Comparison of ENCODE assay signal across 8 cellular contexts in the genomic region with DNA sequence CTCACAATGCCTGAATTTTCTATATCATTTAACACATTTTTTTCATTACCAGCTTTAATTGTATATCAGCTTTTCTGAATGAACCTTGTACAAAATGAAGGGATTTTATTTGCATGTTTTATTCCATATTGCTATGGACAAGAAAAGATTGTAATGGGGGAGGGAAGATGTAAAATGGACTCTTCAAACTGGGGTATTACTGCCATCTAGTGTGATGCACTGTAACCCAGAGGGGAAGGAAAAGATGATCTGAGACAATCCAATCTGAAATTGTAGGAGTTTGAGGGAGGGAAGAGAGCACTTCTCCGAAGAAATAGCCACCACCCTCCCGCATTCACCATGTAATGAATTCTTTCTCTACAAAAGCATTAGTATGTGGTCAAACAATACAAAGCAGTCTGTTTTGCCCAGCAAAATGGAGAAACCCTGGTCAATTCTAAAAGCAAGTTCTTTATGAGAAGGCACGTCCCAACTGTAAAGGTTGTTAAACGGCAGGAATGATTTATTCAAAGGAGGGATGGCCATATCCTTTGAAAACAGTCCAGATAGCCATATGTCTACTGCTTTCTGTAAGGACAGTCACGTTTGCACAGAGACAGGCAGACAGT.
DNase-seq lines count a peak whose midpoint lies in the region; TF ChIP-seq lines count a peak whose summit lies in the region.

No MANE protein-coding gene starts in this region.

- DNase-seq in Daoy (ENCODE audit: low read depth) (peak; percentile 44), NCI-H2171 treated with DMSO at 0.1 percent for 48 hours (lab: John Stamatoyannopoulos, UW) (peak; percentile 89), breast epithelium (ENCODE audit: low spot score in 2 of 2) (no peak), kidney tubule cell (ENCODE audit: low spot score) (peak; percentile 52), sigmoid colon (no peak)
- DNase-seq in stimulated activated CD8-positive, alpha-beta memory T cell treated with anti-CD3 and anti-CD28 coated beads, Interleukin-4, amount 100 ng/mL, for 48 hours, result no peak
- no peak for DNase-seq in T-helper 2 cell treated with Interferon-gamma antibody and Interleukin-4, amounts not matched to agents 5 μg/mL and 100 μg/mL, for 36 hours (ENCODE audit: low spot score)
- no peak for DNase-seq in activated CD4-positive, alpha-beta T cell treated with anti-CD3 and anti-CD28 coated beads, Interleukin-2, amount 10 ng/mL, durations not matched to agents 7 days and 5 days

- H3K4me1 ChIP-seq in breast epithelium (no peaks in the 10 kb centered on the region), sigmoid colon (peaks cover 0 to 20% (median 16%) of the 10 kb centered on the region in 4 donors)

- H3K27ac Mint-ChIP-seq in T-helper 2 cell treated with Interferon-gamma antibody and Interleukin-4, amounts not matched to agents 5 μg/mL and 100 μg/mL, for 36 hours, result no peak overlapping the region
- H3K27ac Mint-ChIP-seq in activated CD4-positive, alpha-beta T cell treated with anti-CD3 and anti-CD28 coated beads, Interleukin-2, amount 10 ng/mL, durations not matched to agents 7 days and 5 days, result no peak overlapping the region

- H3K36me3 Mint-ChIP-seq in T-helper 2 cell treated with Interferon-gamma antibody and Interleukin-4, amounts not matched to agents 5 μg/mL and 100 μg/mL, for 36 hours (ENCODE audit: low read depth), result no peaks in the 10 kb centered on the region
- H3K36me3 Mint-ChIP-seq in activated CD4-positive, alpha-beta T cell treated with anti-CD3 and anti-CD28 coated beads, Interleukin-2, amount 10 ng/mL, durations not matched to agents 7 days and 5 days (ENCODE audit: low read depth), result no peaks in the 10 kb centered on the region

- TF ChIP-seq EP300 in sigmoid colon (IDR thresholded peaks at IDR 0.05), result no peak

- 31 to 52% methylated on average over 5 of the region's 5 CpGs for WGBS in sigmoid colon, 2 donors

- no peak overlapping the region for H3K4me3 ChIP-seq in breast epithelium
- H3K4me3 ChIP-seq in sigmoid colon, result no peak overlapping the region

- POLR2A ChIA-PET in activated CD4-positive, alpha-beta T cell treated with anti-CD3 and anti-CD28 coated beads, Interleukin-2, amount 10 ng/mL, durations not matched to agents 7 days and 5 days (lab: Charles Lee), result no interaction called here

- no peaks in the 10 kb centered on the region for H3K4me1 Mint-ChIP-seq in T-helper 2 cell treated with Interferon-gamma antibody and Interleukin-4, amounts not matched to agents 5 μg/mL and 100 μg/mL, for 36 hours (ENCODE audit: low read depth)
- H3K4me1 Mint-ChIP-seq in activated CD4-positive, alpha-beta T cell treated with anti-CD3 and anti-CD28 coated beads, Interleukin-2, amount 10 ng/mL, durations not matched to agents 7 days and 5 days, result no peaks in the 10 kb centered on the region

- no peak for TF ChIP-seq POLR2A in breast epithelium (IDR thresholded peaks at IDR 0.05)
- TF ChIP-seq POLR2A in sigmoid colon (IDR thresholded peaks at IDR 0.05), result no peak

- H3K36me3 ChIP-seq in breast epithelium, result no peaks in the 10 kb centered on the region
- no peaks in the 10 kb centered on the region for H3K36me3 ChIP-seq in sigmoid colon

- CTCF ChIA-PET in activated CD4-positive, alpha-beta T cell treated with anti-CD3 and anti-CD28 coated beads, Interleukin-2, amount 10 ng/mL, durations not matched to agents 7 days and 5 days (lab: Charles Lee), result interaction anchor here (0.6 kb wide), 2 partner anchors 21 to 274 kb away, joined by 3 to 4 read pairs; no protein-coding TSS in a partner anchor

- no peaks in the 10 kb centered on the region for H3K27me3 ChIP-seq in breast epithelium
- no peaks in the 10 kb centered on the region for H3K27me3 ChIP-seq in sigmoid colon

- intact Hi-C loops in breast epithelium (cut with DNase I; ENCODE audit: low total_unique reads) (no loop called here), sigmoid colon (cut with DNase I) (no loop called here)

- H3K9me3 ChIP-seq in breast epithelium (no peaks in the 10 kb centered on the region), sigmoid colon (no peaks in the 10 kb centered on the region)

- H3K27me3 Mint-ChIP-seq in T-helper 2 cell treated with Interferon-gamma antibody and Interleukin-4, amounts not matched to agents 5 μg/mL and 100 μg/mL, for 36 hours (ENCODE audit: low read depth), result no peaks in the 10 kb centered on the region
- no peaks in the 10 kb centered on the region for H3K27me3 Mint-ChIP-seq in activated CD4-positive, alpha-beta T cell treated with anti-CD3 and anti-CD28 coated beads, Interleukin-2, amount 10 ng/mL, durations not matched to agents 7 days and 5 days

- no peak overlapping the region for H3K4me3 Mint-ChIP-seq in T-helper 2 cell treated with Interferon-gamma antibody and Interleukin-4, amounts not matched to agents 5 μg/mL and 100 μg/mL, for 36 hours
- no peak overlapping the region for H3K4me3 Mint-ChIP-seq in activated CD4-positive, alpha-beta T cell treated with anti-CD3 and anti-CD28 coated beads, Interleukin-2, amount 10 ng/mL, durations not matched to agents 7 days and 5 days

- H3K9me3 Mint-ChIP-seq in T-helper 2 cell treated with Interferon-gamma antibody and Interleukin-4, amounts not matched to agents 5 μg/mL and 100 μg/mL, for 36 hours, result no peaks in the 10 kb centered on the region
- H3K9me3 Mint-ChIP-seq in activated CD4-positive, alpha-beta T cell treated with anti-CD3 and anti-CD28 coated beads, Interleukin-2, amount 10 ng/mL, durations not matched to agents 7 days and 5 days, result no peaks in the 10 kb centered on the region

- TF ChIP-seq CTCF in breast epithelium (IDR thresholded peaks at IDR 0.05), result peak in 2 of 3 donors; percentile 20 to 22
- TF ChIP-seq CTCF in sigmoid colon (IDR thresholded peaks at IDR 0.05), result peak in 2 of 4 experiments; percentile 10 to 45

- no peak overlapping the region for H3K27ac ChIP-seq in breast epithelium
- H3K27ac ChIP-seq in sigmoid colon, result no peak overlapping the region

Comparison
In these comparisons a context has a peak if more than half of its experiments do, and no peak if none do; other contexts are left out.
1. DNase-seq: peak in Daoy (single experiment), NCI-H2171 treated with DMSO at 0.1 percent for 48 hours (single experiment) and kidney tubule cell (single experiment); none in breast epithelium (0 of 2), stimulated activated CD8-positive, alpha-beta memory T cell treated with anti-CD3 and anti-CD28 coated beads, Interleukin-4, amount 100 ng/mL, for 48 hours (single experiment), T-helper 2 cell treated with Interferon-gamma antibody and Interleukin-4, amounts not matched to agents 5 μg/mL and 100 μg/mL, for 36 hours (single experiment), sigmoid colon (single experiment) and activated CD4-positive, alpha-beta T cell treated with anti-CD3 and anti-CD28 coated beads, Interleukin-2, amount 10 ng/mL, durations not matched to agents 7 days and 5 days (single experiment).